In genomic region chr12:15216036-15216889, GRCh38 we compare ENCODE assay signal across 27 cellular contexts. TPM values are rescaled to one million over a fixed set of nuclear protein-coding genes. Genes with fewer than 3 reads are reported as not detected.
DNase-seq lines count a peak whose midpoint lies in the region; ATAC-seq and TF ChIP-seq lines count a peak whose summit lies in the region.
"Had no signal": no experiment of that assay in that cellular context is flagged by ENCODE, and none has a peak within 500 bp of the region (broad histone marks: within the 10 kb centered on the region; RNA-seq: fewer than 3 reads in every experiment).

No MANE protein-coding gene starts in this region.

- 39 to 41% methylated on average over 5 of the region's 5 CpGs for WGBS in esophagus, 2 donors
- WGBS in transverse colon (ENCODE audit: low coverage in 1 of 2), 2 donors: 68 to 73% methylated on average over 4 to 5 of the region's 5 CpGs

- no peak for TF ChIP-seq CTCF in osteocyte (IDR thresholded peaks at IDR 0.05)
- TF ChIP-seq CTCF in transverse colon (IDR thresholded peaks at IDR 0.05): no peak

- TF ChIP-seq EP300 in transverse colon (IDR thresholded peaks at IDR 0.05; ENCODE audit: low read depth): no peak

- peaks cover 45% of the 10 kb centered on the region for H3K36me3 Mint-ChIP-seq in osteocyte (ENCODE audit: unreplicated experiment)
- H3K36me3 Mint-ChIP-seq: activated naive CD8-positive, alpha-beta T cell treated with anti-CD3 and anti-CD28 coated beads for 36 hours; CD4-positive, alpha-beta memory T cell had no signal

- ATAC-seq in GM18505 (IDR thresholded peaks at IDR 0.05; ENCODE audit: unreplicated experiment): no peak
- no peak for ATAC-seq in GM21786 (IDR thresholded peaks at IDR 0.05; ENCODE audit: unreplicated experiment)
- ATAC-seq: body of pancreas; effector memory CD8-positive, alpha-beta T cell; HCT116; left colon had no signal

- H3K27me3 ChIP-seq in esophagus (ENCODE audit: control insufficient read depth in 1 of 2, insufficient read depth in 2 of 2, low read length in 2 of 2) (no peaks in the 10 kb centered on the region), transverse colon (peaks cover 8% of the 10 kb centered on the region), SJCRH30 (peaks cover 4% of the 10 kb centered on the region; the same call in 1 of the 2 replicates)
- H3K27me3 ChIP-seq: body of pancreas had no signal

- peaks cover 7% of the 10 kb centered on the region for H3K9me3 Mint-ChIP-seq in osteocyte (ENCODE audit: unreplicated experiment)
- H3K9me3 Mint-ChIP-seq: activated naive CD8-positive, alpha-beta T cell treated with anti-CD3 and anti-CD28 coated beads for 36 hours; CD4-positive, alpha-beta memory T cell; effector memory CD8-positive, alpha-beta T cell; nephron progenitor cell had no signal

- peak overlapping the region; percentile 95 for H3K27ac Mint-ChIP-seq in osteocyte (ENCODE audit: unreplicated experiment)
- H3K27ac Mint-ChIP-seq: activated naive CD8-positive, alpha-beta T cell treated with anti-CD3 and anti-CD28 coated beads for 36 hours; CD4-positive, alpha-beta memory T cell; effector memory CD8-positive, alpha-beta T cell; nephron progenitor cell; progenitor cell of endocrine pancreas had no signal

- H3K4me1 Mint-ChIP-seq in osteocyte (ENCODE audit: unreplicated experiment): peaks cover 83% of the 10 kb centered on the region

- TF ChIP-seq POLR2A in transverse colon (IDR thresholded peaks at IDR 0.05): no peak
- TF ChIP-seq POLR2A in GM18505 (IDR thresholded peaks at IDR 0.05; ENCODE audit: borderline replicate concordance, extremely low read depth, insufficient read depth, insufficient read length): no peak

- H3K9me3 ChIP-seq in esophagus (ENCODE audit: control insufficient read depth in 2 of 2, insufficient read depth in 1 of 2, low read depth in 1 of 2, low read length in 1 of 2) (no peaks in the 10 kb centered on the region), transverse colon (no peaks in the 10 kb centered on the region), SJCRH30 (replicated peaks) (no peaks in the 10 kb centered on the region)
- H3K9me3 ChIP-seq: body of pancreas had no signal

- H3K4me3 ChIP-seq in esophagus (ENCODE audit: low read depth in 1 of 2, low read length in 2 of 2): no peak overlapping the region
- no peak overlapping the region for H3K4me3 ChIP-seq in transverse colon
- H3K4me3 ChIP-seq in SJCRH30: no peak overlapping the region
- H3K4me3 ChIP-seq: body of pancreas had no signal

- H3K27ac ChIP-seq in esophagus (ENCODE audit: low read depth in 2 of 2, low read length in 1 of 2) (peak overlapping the region; percentile 21 to 49), transverse colon (peak overlapping the region in 3 of 4 donors; percentile 26 to 52 (median 41)), SJCRH30 (no peak overlapping the region)
- H3K27ac ChIP-seq: body of pancreas had no signal

- H3K27me3 Mint-ChIP-seq in osteocyte (ENCODE audit: unreplicated experiment): no peaks in the 10 kb centered on the region

- intact Hi-C loops in transverse colon (cut with DNase I; ENCODE audit: low total_unique reads): no loop called here

- peak overlapping the region; percentile 36 for H3K4me3 Mint-ChIP-seq in osteocyte (ENCODE audit: unreplicated experiment)
- H3K4me3 Mint-ChIP-seq: activated naive CD8-positive, alpha-beta T cell treated with anti-CD3 and anti-CD28 coated beads for 36 hours; CD4-positive, alpha-beta memory T cell; effector memory CD8-positive, alpha-beta T cell; nephron progenitor cell had no signal

- H3K36me3 ChIP-seq in esophagus (ENCODE audit: control insufficient read depth in 2 of 2, insufficient read depth in 2 of 2, low read length in 1 of 2) (no peaks in the 10 kb centered on the region), transverse colon (no peaks in the 10 kb centered on the region), SJCRH30 (no peaks in the 10 kb centered on the region)

- H3K4me1 ChIP-seq in esophagus (ENCODE audit: control insufficient read depth in 2 of 2, insufficient read depth in 2 of 2, low read length in 1 of 2) (peaks cover 3 to 4% of the 10 kb centered on the region in 2 donors), transverse colon (peaks cover 0 to 20% (median 8%) of the 10 kb centered on the region in 4 donors), SJCRH30 (no peaks in the 10 kb centered on the region)

- DNase-seq in DMS79 treated with DMSO at 0.1 percent for 48 hours (lab: John Stamatoyannopoulos, UW): peak; percentile 15
- DNase-seq in DMS79 (lab: John Stamatoyannopoulos, UW): no peak
- DNase-seq in osteocyte (ENCODE audit: extremely low spot score, unreplicated experiment): no peak
- DNase-seq in transverse colon: no peak
- no peak for DNase-seq in SJCRH30
- DNase-seq: 8988T; activated naive CD8-positive, alpha-beta T cell treated with anti-CD3 and anti-CD28 coated beads for 36 hours; body of pancreas; CD4-positive, alpha-beta memory T cell; effector memory CD8-positive, alpha-beta T cell; GDM1; glutamatergic neuron; KG1; left colon; MV-4-11; NCI-H748 treated with DMSO at 0.1 percent for 48 hours; nephron progenitor cell; Right ventricle myocardium superior; small intestine; stimulated activated naive CD4-positive, alpha-beta T cell; trophoblast cell had no signal

- in situ Hi-C loops in transverse colon (cut with MboI; ENCODE audit: low pct_ligation_motif_present in 1 of 4, low pct_unique_long_range_greater_than_20kb in 1 of 4, low sequenced_read_pairs in 3 of 4): no loop called here

RNA-seq across cellular contexts. Expression of gene RERG, which starts 5.0 kb away (rescaled TPM):
- 1 to 10 TPM; 2.3 to 3.2 TPM for polyA plus RNA-seq in esophagus
- 83.8 and 92.7 TPM in 2 replicates for total RNA-seq in osteocyte
- total RNA-seq in transverse colon: 10 to 100 TPM in 2 of 4 donors, 1 to 10 TPM in 2; 3.6 to 12.6 (median 8.6) TPM
- not detected in 2 replicates for total RNA-seq in SJCRH30 (2014; rRNA removed; shearing (Covaris generic))
- total RNA-seq: activated naive CD8-positive, alpha-beta T cell treated with anti-CD3 and anti-CD28 coated beads for 36 hours; CD4-positive, alpha-beta memory T cell; HT1080 had no signal
- polyA plus RNA-seq: CD4-positive, alpha-beta memory T cell had no signal
